In the genomic region with DNA sequence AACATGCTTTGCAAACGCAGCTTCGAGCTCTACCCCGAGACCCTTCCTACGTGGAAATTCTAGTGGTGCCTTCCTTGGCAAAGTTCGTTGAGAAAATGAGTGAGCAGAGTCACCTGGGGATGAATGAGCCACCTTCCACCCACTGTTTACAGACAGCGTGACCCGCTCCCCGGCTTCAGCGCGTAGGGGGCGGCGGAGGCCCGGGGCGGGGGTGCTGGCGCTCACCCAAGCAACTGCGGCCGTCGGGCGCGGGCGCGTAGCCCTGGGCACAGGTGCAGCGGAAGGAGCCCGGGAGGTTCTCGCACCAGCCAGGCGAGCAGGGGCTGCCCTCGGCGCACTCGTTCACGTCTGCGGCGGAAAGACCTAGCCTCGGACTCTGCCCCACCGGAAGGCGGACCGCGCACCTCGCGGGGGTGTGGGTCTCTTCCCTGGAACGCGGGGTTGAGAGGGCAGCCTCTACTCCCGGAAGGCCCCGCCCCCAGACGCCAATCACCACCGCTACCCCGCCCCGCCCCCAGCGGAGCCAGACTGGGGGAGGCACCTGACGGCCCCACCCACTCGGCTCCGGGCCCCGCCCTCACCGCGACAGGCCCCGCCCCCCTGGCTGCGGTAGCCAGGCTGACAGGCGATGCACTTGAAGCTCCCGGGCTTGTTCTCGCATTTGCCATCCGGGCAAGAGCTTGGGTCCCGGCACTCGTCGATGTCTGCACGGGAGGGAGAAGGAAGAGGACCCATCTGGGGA, we compare ENCODE assay signal across 1 cellular context.
A peak's percentile ranks its signal among the peaks of the same experiment; 100 is the strongest.
TF ChIP-seq lines count a peak whose summit lies in the region.

No MANE protein-coding gene starts in this region.

TF ChIP-seq in K562, 482 proteins besides CTCF, POLR2A, EP300 and RAD21 (continued from another document and continues in another):
- TF ChIP-seq, protein P1, sequence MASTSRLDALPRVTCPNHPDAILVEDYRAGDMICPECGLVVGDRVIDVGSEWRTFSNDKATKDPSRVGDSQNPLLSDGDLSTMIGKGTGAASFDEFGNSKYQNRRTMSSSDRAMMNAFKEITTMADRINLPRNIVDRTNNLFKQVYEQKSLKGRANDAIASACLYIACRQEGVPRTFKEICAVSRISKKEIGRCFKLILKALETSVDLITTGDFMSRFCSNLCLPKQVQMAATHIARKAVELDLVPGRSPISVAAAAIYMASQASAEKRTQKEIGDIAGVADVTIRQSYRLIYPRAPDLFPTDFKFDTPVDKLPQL (IDR thresholded peaks at IDR 0.05; ENCODE audit: extremely low read depth, insufficient read length) = no peak
- TF ChIP-seq RUNX1 (IDR thresholded peaks at IDR 0.05; ENCODE audit: low read depth) = no peak
- peak; percentile 41 for TF ChIP-seq TFAP4 (CRISPR knock-in tag; IDR thresholded peaks at IDR 0.05; ENCODE audit: borderline replicate concordance)
- TF ChIP-seq NR4A1 (CRISPR knock-in tag; IDR thresholded peaks at IDR 0.05) = no peak
- TF ChIP-seq NR4A1 (tag; IDR thresholded peaks at IDR 0.05) = no peak
- no peak for TF ChIP-seq ZNF23 (CRISPR knock-in tag; IDR thresholded peaks at IDR 0.05)
- TF ChIP-seq, protein P2, sequence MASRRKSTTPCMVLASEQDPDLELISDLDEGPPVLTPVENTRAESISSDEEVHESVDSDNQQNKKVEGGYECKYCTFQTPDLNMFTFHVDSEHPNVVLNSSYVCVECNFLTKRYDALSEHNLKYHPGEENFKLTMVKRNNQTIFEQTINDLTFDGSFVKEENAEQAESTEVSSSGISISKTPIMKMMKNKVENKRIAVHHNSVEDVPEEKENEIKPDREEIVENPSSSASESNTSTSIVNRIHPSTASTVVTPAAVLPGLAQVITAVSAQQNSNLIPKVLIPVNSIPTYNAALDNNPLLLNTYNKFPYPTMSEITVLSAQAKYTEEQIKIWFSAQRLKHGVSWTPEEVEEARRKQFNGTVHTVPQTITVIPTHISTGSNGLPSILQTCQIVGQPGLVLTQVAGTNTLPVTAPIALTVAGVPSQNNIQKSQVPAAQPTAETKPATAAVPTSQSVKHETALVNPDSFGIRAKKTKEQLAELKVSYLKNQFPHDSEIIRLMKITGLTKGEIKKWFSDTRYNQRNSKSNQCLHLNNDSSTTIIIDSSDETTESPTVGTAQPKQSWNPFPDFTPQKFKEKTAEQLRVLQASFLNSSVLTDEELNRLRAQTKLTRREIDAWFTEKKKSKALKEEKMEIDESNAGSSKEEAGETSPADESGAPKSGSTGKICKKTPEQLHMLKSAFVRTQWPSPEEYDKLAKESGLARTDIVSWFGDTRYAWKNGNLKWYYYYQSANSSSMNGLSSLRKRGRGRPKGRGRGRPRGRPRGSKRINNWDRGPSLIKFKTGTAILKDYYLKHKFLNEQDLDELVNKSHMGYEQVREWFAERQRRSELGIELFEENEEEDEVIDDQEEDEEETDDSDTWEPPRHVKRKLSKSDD (conservative IDR thresholded peaks at IDR 0.05; ENCODE audit: low read length) = no peak
- TF ChIP-seq TBL1XR1 (IDR thresholded peaks at IDR 0.05; ENCODE audit: low read length in 2 of 2) = no peak
- TF ChIP-seq, protein P3, sequence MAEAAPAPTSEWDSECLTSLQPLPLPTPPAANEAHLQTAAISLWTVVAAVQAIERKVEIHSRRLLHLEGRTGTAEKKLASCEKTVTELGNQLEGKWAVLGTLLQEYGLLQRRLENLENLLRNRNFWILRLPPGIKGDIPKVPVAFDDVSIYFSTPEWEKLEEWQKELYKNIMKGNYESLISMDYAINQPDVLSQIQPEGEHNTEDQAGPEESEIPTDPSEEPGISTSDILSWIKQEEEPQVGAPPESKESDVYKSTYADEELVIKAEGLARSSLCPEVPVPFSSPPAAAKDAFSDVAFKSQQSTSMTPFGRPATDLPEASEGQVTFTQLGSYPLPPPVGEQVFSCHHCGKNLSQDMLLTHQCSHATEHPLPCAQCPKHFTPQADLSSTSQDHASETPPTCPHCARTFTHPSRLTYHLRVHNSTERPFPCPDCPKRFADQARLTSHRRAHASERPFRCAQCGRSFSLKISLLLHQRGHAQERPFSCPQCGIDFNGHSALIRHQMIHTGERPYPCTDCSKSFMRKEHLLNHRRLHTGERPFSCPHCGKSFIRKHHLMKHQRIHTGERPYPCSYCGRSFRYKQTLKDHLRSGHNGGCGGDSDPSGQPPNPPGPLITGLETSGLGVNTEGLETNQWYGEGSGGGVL (CRISPR knock-in tag; IDR thresholded peaks at IDR 0.05) = no peak
- no peak for TF ChIP-seq FOXJ2 (tag; IDR thresholded peaks at IDR 0.05)
- no peak for TF ChIP-seq SMAD2 (IDR thresholded peaks at IDR 0.05; ENCODE audit: low read depth, low read length)
- no peak for TF ChIP-seq DLX4 (CRISPR knock-in tag; IDR thresholded peaks at IDR 0.05)
- TF ChIP-seq EGR1 (conservative IDR thresholded peaks at IDR 0.05) = peak; percentile 86
- TF ChIP-seq FOXM1 (IDR thresholded peaks at IDR 0.05; ENCODE audit: low read depth) = no peak
- no peak for TF ChIP-seq FOXM1 (CRISPR knock-in tag; IDR thresholded peaks at IDR 0.05; ENCODE audit: low read depth)
- no peak for TF ChIP-seq ZZZ3 (IDR thresholded peaks at IDR 0.05)
- TF ChIP-seq E4F1 (CRISPR knock-in tag; IDR thresholded peaks at IDR 0.05; ENCODE audit: borderline replicate concordance) = no peak
- TF ChIP-seq TCF3 (CRISPR knock-in tag; IDR thresholded peaks at IDR 0.05) = no peak
- TF ChIP-seq DMBX1 (CRISPR knock-in tag; IDR thresholded peaks at IDR 0.05; ENCODE audit: borderline replicate concordance) = no peak
- no peak for TF ChIP-seq PURB (CRISPR knock-in tag; IDR thresholded peaks at IDR 0.05; ENCODE audit: low read depth)
- 0 out of 2 replicates have a peak, but pooled peaks have one; percentile 30 for TF ChIP-seq ZEB2 (IDR thresholded peaks at IDR 0.05)
- no peak for TF ChIP-seq THRB (CRISPR knock-in tag; conservative IDR thresholded peaks at IDR 0.05)
- TF ChIP-seq TAL1 (IDR thresholded peaks at IDR 0.05) = no peak
- TF ChIP-seq ILF3 (IDR thresholded peaks at IDR 0.05; ENCODE audit: borderline replicate concordance) = no peak
- no peak for TF ChIP-seq MECOM (CRISPR knock-in tag; IDR thresholded peaks at IDR 0.05)
- TF ChIP-seq SMARCA5 (IDR thresholded peaks at IDR 0.05) = no peak
- TF ChIP-seq HDAC2 (IDR thresholded peaks at IDR 0.05) = no peak
- TF ChIP-seq, protein P4, sequence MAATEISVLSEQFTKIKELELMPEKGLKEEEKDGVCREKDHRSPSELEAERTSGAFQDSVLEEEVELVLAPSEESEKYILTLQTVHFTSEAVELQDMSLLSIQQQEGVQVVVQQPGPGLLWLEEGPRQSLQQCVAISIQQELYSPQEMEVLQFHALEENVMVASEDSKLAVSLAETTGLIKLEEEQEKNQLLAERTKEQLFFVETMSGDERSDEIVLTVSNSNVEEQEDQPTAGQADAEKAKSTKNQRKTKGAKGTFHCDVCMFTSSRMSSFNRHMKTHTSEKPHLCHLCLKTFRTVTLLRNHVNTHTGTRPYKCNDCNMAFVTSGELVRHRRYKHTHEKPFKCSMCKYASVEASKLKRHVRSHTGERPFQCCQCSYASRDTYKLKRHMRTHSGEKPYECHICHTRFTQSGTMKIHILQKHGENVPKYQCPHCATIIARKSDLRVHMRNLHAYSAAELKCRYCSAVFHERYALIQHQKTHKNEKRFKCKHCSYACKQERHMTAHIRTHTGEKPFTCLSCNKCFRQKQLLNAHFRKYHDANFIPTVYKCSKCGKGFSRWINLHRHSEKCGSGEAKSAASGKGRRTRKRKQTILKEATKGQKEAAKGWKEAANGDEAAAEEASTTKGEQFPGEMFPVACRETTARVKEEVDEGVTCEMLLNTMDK (IDR thresholded peaks at IDR 0.05; ENCODE audit: borderline replicate concordance, insufficient read depth, low read depth, low read length, poor library complexity, severe bottlenecking) = no peak
- TF ChIP-seq ZNF696 (CRISPR knock-in tag; conservative IDR thresholded peaks at IDR 0.05) = no peak
- no peak for TF ChIP-seq GTF2F1 (IDR thresholded peaks at IDR 0.05; ENCODE audit: low read depth, low read length)
- no peak for TF ChIP-seq HOXB6 (CRISPR knock-in tag; IDR thresholded peaks at IDR 0.05; ENCODE audit: borderline replicate concordance)
- no peak for TF ChIP-seq ZNF57 (CRISPR knock-in tag; IDR thresholded peaks at IDR 0.05)
- TF ChIP-seq RBM17 (IDR thresholded peaks at IDR 0.05; ENCODE audit: borderline replicate concordance, low read depth, low read length) = no peak
- TF ChIP-seq GTF2E2 (tag; IDR thresholded peaks at IDR 0.05) = no peak
- TF ChIP-seq MBD1 (CRISPR knock-in tag; IDR thresholded peaks at IDR 0.05) = no peak
- no peak for TF ChIP-seq MCM5 (IDR thresholded peaks at IDR 0.05; ENCODE audit: low read depth)
- no peak for TF ChIP-seq ZSCAN32 (CRISPR knock-in tag; IDR thresholded peaks at IDR 0.05)
- TF ChIP-seq CEBPB (tag; IDR thresholded peaks at IDR 0.05) = no peak
- no peak for TF ChIP-seq ZNF212 (CRISPR knock-in tag; IDR thresholded peaks at IDR 0.05)
- no peak for TF ChIP-seq ZNF589 (CRISPR knock-in tag; IDR thresholded peaks at IDR 0.05; ENCODE audit: low read depth)
- no peak for TF ChIP-seq DPF2 (IDR thresholded peaks at IDR 0.05)
- TF ChIP-seq SP1 (CRISPR knock-in tag; IDR thresholded peaks at IDR 0.05) = peak; percentile 24; the same call in 1 of the 2 replicates
- no peak for TF ChIP-seq ZBTB9 (CRISPR knock-in tag; IDR thresholded peaks at IDR 0.05)
- no peak for TF ChIP-seq CBX8 (IDR thresholded peaks at IDR 0.05; ENCODE audit: borderline replicate concordance, extremely low read depth, low read depth, low read length, poor library complexity, severe bottlenecking)
